ENCODE assay signal across 8 cellular contexts in the genomic region with DNA sequence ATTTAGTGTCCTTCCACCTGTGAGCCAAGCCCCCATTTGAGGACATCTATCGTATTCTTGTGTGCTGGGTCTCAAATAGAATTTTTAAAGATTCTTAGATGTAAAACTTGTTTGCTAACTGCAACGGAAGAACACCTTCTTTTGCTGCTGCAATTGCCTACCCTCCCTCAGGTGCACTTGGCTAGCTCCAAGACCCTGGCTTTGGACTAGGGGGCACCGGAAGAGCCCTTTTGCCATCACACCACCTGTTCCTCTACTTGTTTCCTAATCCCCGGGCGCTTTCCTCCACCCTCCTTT. TPM values are rescaled to one million over a fixed set of nuclear protein-coding genes. Genes with fewer than 3 reads are reported as not detected.
DNase-seq lines count a peak whose midpoint lies in the region; ATAC-seq, FAIRE-seq and TF ChIP-seq lines count a peak whose summit lies in the region.

No MANE protein-coding gene starts in this region.

- SMC1A ChIA-PET in GM12878 (lab: Charles Lee; ENCODE audit: uncharacterized antibody, unreplicated experiment), result interaction anchor here (0.8 to 1.2 kb wide), 3 partner anchors 29 to 366 kb away, joined by 3 read pairs; no protein-coding TSS in a partner anchor

- H3K23ac ChIP-seq in IMR-90 (ENCODE audit: low read depth, low read length), result no peak overlapping the region

- no peak overlapping the region for H2AK5ac ChIP-seq in IMR-90 (ENCODE audit: low read depth, low read length)

- H2BK15ac ChIP-seq in IMR-90 (ENCODE audit: low read depth, low read length), result no peak overlapping the region

- no peak overlapping the region for H3K4ac ChIP-seq in IMR-90 (ENCODE audit: low read depth, low read length)

- dilution Hi-C loops in IMR-90 (cut with HindIII; ENCODE audit: low sequenced_read_pairs, unreplicated experiment), result no loop called here

- in situ Hi-C loops in IMR-90 (cut with MboI; ENCODE audit: low sequenced_read_pairs) (no loop called here), GM12878 (cut with MboI) (no loop called here)

- intact Hi-C loops in IMR-90 (cut with micrococcal nuclease) (no loop called here), GM12878 (cut with micrococcal nuclease; ENCODE audit: unreplicated experiment) (no loop called here)

- H4K8ac ChIP-seq in IMR-90 (ENCODE audit: low read depth in 2 of 2, low read length in 2 of 2), result no peak overlapping the region

- H3K4me1 ChIP-seq in BE2C (no peaks in the 10 kb centered on the region), IMR-90 (ENCODE audit: control insufficient read depth, insufficient read depth, low read length) (peaks cover 7% of the 10 kb centered on the region), GM12878 (ENCODE audit: control insufficient read depth, insufficient read depth, low read length) (peaks cover 19% of the 10 kb centered on the region), mucosa of stomach (ENCODE audit: control insufficient read depth, insufficient read depth, low read length) (peaks cover 24% of the 10 kb centered on the region)

- TF ChIP-seq RAD21 in IMR-90 (IDR thresholded peaks at IDR 0.05; ENCODE audit: low read length), result no peak
- TF ChIP-seq RAD21 in GM12878 (IDR thresholded peaks at IDR 0.05; ENCODE audit: insufficient read depth, low read depth, low read length), result no peak

- no peak for FAIRE-seq in GM12878 (lab: Jason Lieb, UNC)

- H3K27me3 ChIP-seq in BE2C (no peaks in the 10 kb centered on the region), IMR-90 (ENCODE audit: control insufficient read depth, insufficient read depth, low read length) (no peaks in the 10 kb centered on the region), GM12878 (replicated peaks in 1 of 2; ENCODE audit: control insufficient read depth in 2 of 2, insufficient read depth in 2 of 2, low read length in 1 of 2) (no peaks in the 10 kb centered on the region), mucosa of stomach (ENCODE audit: control insufficient read depth, insufficient read depth, low read length) (no peaks in the 10 kb centered on the region)

- TF ChIP-seq EP300 in GM12878 (IDR thresholded peaks at IDR 0.05; ENCODE audit: borderline replicate concordance in 1 of 2, control insufficient read depth in 1 of 2, low read depth in 2 of 2, low read length in 2 of 2), result no peak

- peak overlapping the region; percentile 80 for H2AFZ ChIP-seq in IMR-90 (replicated peaks; ENCODE audit: low read length, poor library complexity)
- no peak overlapping the region for H2AFZ ChIP-seq in GM12878 (ENCODE audit: control insufficient read depth, low read depth, low read length)

- TF ChIP-seq POLR2A in IMR-90 (IDR thresholded peaks at IDR 0.05; ENCODE audit: low read depth, low read length) (no peak), GM12878 (IDR thresholded peaks at IDR 0.05; ENCODE audit: low read depth, low read length) (no peak)

- ATAC-seq in IMR-90 (ENCODE audit: low read depth) (no peak), GM12878 (no peak)

- CTCF ChIA-PET in IMR-90 (lab: Yijun Ruan, JAX) (interaction anchor here (1.0 kb wide), 1 partner anchor 29 kb away, joined by 3 read pairs; no protein-coding TSS in a partner anchor), GM12878 (lab: Yijun Ruan, JAX) (interaction anchor here (0.8 to 3.6 kb wide), 14 partner anchors 8 to 186 kb away, joined by 3 to 23 read pairs (median 4); partner anchors contain the start of gene DHDDS)

- H3K79me1 ChIP-seq in IMR-90 (ENCODE audit: low read depth in 1 of 2, low read length in 2 of 2), result peaks cover 15 to 56% of the 10 kb centered on the region in 2 experiments

- TF ChIP-seq CTCF in BE2C (IDR thresholded peaks at IDR 0.05; ENCODE audit: low read depth, low read length) (no peak), IMR-90 (conservative IDR thresholded peaks at IDR 0.05; ENCODE audit: low read depth, low read length) (no peak), GM12878 (IDR thresholded peaks at IDR 0.05 in 2 of 3, conservative IDR thresholded peaks at IDR 0.05 in 1 of 3; ENCODE audit: control insufficient read depth in 2 of 3, extremely low read depth in 1 of 3, insufficient read depth in 1 of 3, low read depth in 3 of 3, low read length in 3 of 3) (no peak)

- no CpG with 5 or more reads among the region's 5 CpGs for WGBS in IMR-90 (ENCODE audit: extremely low coverage in 2 of 2, insufficient read length in 1 of 2), 2 experiments
- WGBS in GM12878 (ENCODE audit: insufficient coverage, insufficient replicate concordance, low lambda C conversion rate, missing lambda C conversion rate), result 30% methylated on average over 5 of the region's 5 CpGs

- DNase-seq in BE2C (no peak), IMR-90 (no peak), GM12878 (ENCODE audit: low read depth, low spot score) (no peak), NCI-H2029 treated with DMSO at 0.1 percent for 48 hours (lab: John Stamatoyannopoulos, UW) (no peak), GM19240 (ENCODE audit: insufficient read length, low spot score) (no peak), RPMI8226 (no peak), islet precursor cell (no peak)

- H3K79me2 ChIP-seq in GM12878 (ENCODE audit: control insufficient read depth, insufficient read depth, low read length), result peaks cover 25% of the 10 kb centered on the region

- RAD21 ChIA-PET in GM12878 (lab: Charles Lee; ENCODE audit: unreplicated experiment), result interaction anchor here (0.7 to 2.8 kb wide), 2 partner anchors 30 to 53 kb away, joined by 3 to 12 read pairs; no protein-coding TSS in a partner anchor

- no peak overlapping the region for H2BK120ac ChIP-seq in IMR-90 (ENCODE audit: low read depth, low read length)

- H3K4me3 ChIP-seq in BE2C (ENCODE audit: low read depth, low read length), result peak overlapping the region; percentile 59
- H3K4me3 ChIP-seq in IMR-90 (ENCODE audit: insufficient read depth, low read depth, low read length), result no peak overlapping the region
- H3K4me3 ChIP-seq in GM12878, result peak overlapping the region; percentile 84
- H3K4me3 ChIP-seq in mucosa of stomach (ENCODE audit: low read length), result peak overlapping the region; percentile 64

- no peak overlapping the region for H4K5ac ChIP-seq in IMR-90 (ENCODE audit: low read depth, low read length)

- H3K36me3 ChIP-seq in BE2C (peaks cover 28% of the 10 kb centered on the region), IMR-90 (ENCODE audit: control insufficient read depth, insufficient read depth, low read length) (peaks cover 34% of the 10 kb centered on the region), GM12878 (ENCODE audit: control insufficient read depth in 2 of 2, insufficient read depth in 2 of 2, low read length in 1 of 2) (peaks cover 10 to 29% of the 10 kb centered on the region in 2 experiments), mucosa of stomach (ENCODE audit: control insufficient read depth, insufficient read depth, low read length) (peaks cover 17% of the 10 kb centered on the region)

- H3K4me2 ChIP-seq in IMR-90 (ENCODE audit: low read depth, low read length) (peak overlapping the region; percentile 94; the same call in 1 of the 2 replicates), GM12878 (ENCODE audit: control insufficient read depth, insufficient read depth) (peak overlapping the region; percentile 98)

- H3K9me3 ChIP-seq in BE2C (no peaks in the 10 kb centered on the region), IMR-90 (ENCODE audit: control insufficient read depth, insufficient read depth, low read length) (no peaks in the 10 kb centered on the region), GM12878 (replicated peaks; ENCODE audit: control insufficient read depth, insufficient read depth, low read length) (no peaks in the 10 kb centered on the region), mucosa of stomach (ENCODE audit: control insufficient read depth, low read length) (no peaks in the 10 kb centered on the region)

- peaks cover 12% of the 10 kb centered on the region for H3K9me1 ChIP-seq in IMR-90 (ENCODE audit: insufficient read depth, low read length)

- no peak overlapping the region for H3K56ac ChIP-seq in IMR-90 (ENCODE audit: extremely low read depth, insufficient read depth, low read length)

- no peak overlapping the region for H3K18ac ChIP-seq in IMR-90 (ENCODE audit: low read depth, low read length)

- no peak overlapping the region for H3K9ac ChIP-seq in IMR-90 (ENCODE audit: low read depth, low read length)
- peak overlapping the region; percentile 83 for H3K9ac ChIP-seq in GM12878 (ENCODE audit: control insufficient read depth, insufficient read depth, low read length)
- peak overlapping the region; percentile 57 for H3K9ac ChIP-seq in mucosa of stomach (ENCODE audit: low read length)

- H4K20me1 ChIP-seq in IMR-90 (ENCODE audit: insufficient read depth, low read length) (peaks cover 38% of the 10 kb centered on the region), GM12878 (ENCODE audit: control insufficient read depth, insufficient read depth) (no peaks in the 10 kb centered on the region; the same call in 1 of the 2 replicates)

- no peak overlapping the region for H2BK5ac ChIP-seq in IMR-90 (ENCODE audit: low read depth, low read length, poor library complexity, severe bottlenecking)

- POLR2A ChIA-PET in IMR-90 (lab: Charles Lee; ENCODE audit: unreplicated experiment), result no interaction called here
- POLR2A ChIA-PET in GM12878 (lab: Charles Lee), result interaction anchor here (0.6 to 4.5 kb wide), 5 partner anchors 9 to 153 kb away, joined by 3 to 24 read pairs (median 5); partner anchors contain the start of genes CD52 and DHDDS

- BruUV-seq in IMR-90 (replicated peaks; lab: Mats Ljungman, UMichigan) (no TSS peak), GM12878 (replicated peaks; lab: Mats Ljungman, UMichigan) (no TSS peak)

- no peak overlapping the region for H4K91ac ChIP-seq in IMR-90 (ENCODE audit: insufficient read depth, low read depth, low read length)

- peak overlapping the region; percentile 86 for H2AK9ac ChIP-seq in IMR-90 (replicated peaks; ENCODE audit: low read depth, low read length, poor library complexity)

- H3K27ac ChIP-seq in IMR-90 (ENCODE audit: insufficient read depth, low read length) (no peak overlapping the region; the same call in 1 of the 2 replicates), GM12878 (ENCODE audit: control insufficient read depth, insufficient read depth) (no peak overlapping the region; the same call in 1 of the 2 replicates)

- no peak overlapping the region for H3K14ac ChIP-seq in IMR-90 (replicated peaks; ENCODE audit: low read depth, low read length)

- H2BK20ac ChIP-seq in IMR-90 (ENCODE audit: low read depth, low read length), result no peak overlapping the region

RNA-seq across cellular contexts. Expression of gene HMGN2, which starts 1.1 kb away (rescaled TPM):
- 340 TPM for polyA plus RNA-seq in BE2C (2012; ENCODE audit: insufficient read depth, insufficient read length, low read depth)
- total RNA-seq in IMR-90 (2012; rRNA removed) (367 and 481 TPM in 2 replicates), GM12878 (2014; rRNA removed) (678 and 698 TPM in 2 replicates), GM12878 (2014; rRNA removed; fragmentation: Illumina TruSeq; extraction: Trizol) (496 and 526 TPM in 2 replicates), GM12878 (2021) (687 and 709 TPM in 2 replicates)
- polyA plus RNA-seq in IMR-90 (2012; rRNA removed) (460 and 505 TPM in 2 replicates), GM12878 (2011; rRNA removed) (249 and 328 TPM in 2 replicates), GM12878 (2014; fragmentation: Illumina TruSeq; extraction: Trizol) (937 and 999 TPM in 2 replicates), GM12878 (2014; fragmentation: Nextera tagmentation; extraction: Ambion mirVana) (100 to 1,000 TPM; 615 to 830 TPM), GM12878 (2014; rRNA removed) (348 and 380 TPM in 2 replicates), GM12878 (2016; fragmentation: Nextera tagmentation; extraction: Ambion mirVana) (1,000 to 10,000 TPM; 2,526 to 2,682 TPM)
- polyA plus RNA-seq in IMR-90 (2012; cell fraction: cytosol; rRNA removed), result 228 and 231 TPM in 2 replicates
- polyA plus RNA-seq in IMR-90 (2012; cell fraction: nucleus; rRNA removed; ENCODE audit: low replicate concordance), result 76.8 and 308 TPM in 2 replicates
- total RNA-seq in GM12878 (2013; cell fraction: nucleolus; rRNA removed), result 114 and 121 TPM in 2 replicates
- polyA plus RNA-seq in GM12878 (2011; ENCODE audit: low read depth), result 588 TPM
- polyA plus RNA-seq in GM12878 (2011; cell fraction: cytosol; rRNA removed), result 223 and 268 TPM in 2 replicates
- polyA plus RNA-seq in GM12878 (2011; cell fraction: nucleus; rRNA removed), result 496 and 498 TPM in 2 replicates
- 635 and 642 TPM in 2 replicates for polyA plus RNA-seq in GM12878 (2012)
- polyA minus RNA-seq in GM12878 (2011; rRNA and poly(A)+ RNA removed), result 101 and 112 TPM in 2 replicates
- 81.3 and 86.7 TPM in 2 replicates for polyA minus RNA-seq in GM12878 (2011; cell fraction: cytosol; rRNA and poly(A)+ RNA removed)
- polyA minus RNA-seq in GM12878 (2011; cell fraction: nucleus; rRNA and poly(A)+ RNA removed), result 80.0 and 98.9 TPM in 2 replicates

RNA-seq across cellular contexts. Expression of gene DHDDS, which starts 39.0 kb away (rescaled TPM):
- 19.0 TPM for polyA plus RNA-seq in BE2C (2012; ENCODE audit: insufficient read depth, insufficient read length, low read depth)
- 66.7 and 67.7 TPM in 2 replicates for total RNA-seq in IMR-90 (2012; rRNA removed)
- 42.8 and 49.3 TPM in 2 replicates for polyA plus RNA-seq in IMR-90 (2012; rRNA removed)
- polyA plus RNA-seq in IMR-90 (2012; cell fraction: cytosol; rRNA removed), result 25.0 and 31.1 TPM in 2 replicates
- 78.8 and 115 TPM in 2 replicates for polyA plus RNA-seq in IMR-90 (2012; cell fraction: nucleus; rRNA removed; ENCODE audit: low replicate concordance)
- 103 and 121 TPM in 2 replicates for total RNA-seq in GM12878 (2013; cell fraction: nucleolus; rRNA removed)
- total RNA-seq in GM12878 (2014; rRNA removed), result 33.1 and 33.2 TPM in 2 replicates
- 35.6 and 38.5 TPM in 2 replicates for total RNA-seq in GM12878 (2014; rRNA removed; fragmentation: Illumina TruSeq; extraction: Trizol)
- 41.6 and 46.9 TPM in 2 replicates for total RNA-seq in GM12878 (2021)
- polyA plus RNA-seq in GM12878 (2011; ENCODE audit: low read depth), result 30.2 TPM
- 37.2 and 38.7 TPM in 2 replicates for polyA plus RNA-seq in GM12878 (2011; rRNA removed)
- 33.5 and 36.1 TPM in 2 replicates for polyA plus RNA-seq in GM12878 (2011; cell fraction: cytosol; rRNA removed)
- polyA plus RNA-seq in GM12878 (2011; cell fraction: nucleus; rRNA removed), result 40.2 and 51.2 TPM in 2 replicates
- polyA plus RNA-seq in GM12878 (2012), result 22.7 and 30.5 TPM in 2 replicates
- 37.2 and 49.5 TPM in 2 replicates for polyA plus RNA-seq in GM12878 (2014; fragmentation: Illumina TruSeq; extraction: Trizol)
- 10 to 100 TPM; 22.7 to 27.2 TPM for polyA plus RNA-seq in GM12878 (2014; fragmentation: Nextera tagmentation; extraction: Ambion mirVana)
- 34.7 TPM in 2 replicates for polyA plus RNA-seq in GM12878 (2014; rRNA removed)
- 10 to 100 TPM; 45.4 to 47.5 TPM for polyA plus RNA-seq in GM12878 (2016; fragmentation: Nextera tagmentation; extraction: Ambion mirVana)
- polyA minus RNA-seq in GM12878 (2011; rRNA and poly(A)+ RNA removed), result 46.5 and 49.0 TPM in 2 replicates
- 10.0 and 11.6 TPM in 2 replicates for polyA minus RNA-seq in GM12878 (2011; cell fraction: cytosol; rRNA and poly(A)+ RNA removed)
- 29.4 and 53.9 TPM in 2 replicates for polyA minus RNA-seq in GM12878 (2011; cell fraction: nucleus; rRNA and poly(A)+ RNA removed)

RNA-seq across cellular contexts. Expression of gene RPS6KA1, which starts 58.4 kb away (rescaled TPM):
- 4.7 TPM for polyA plus RNA-seq in BE2C (2012; ENCODE audit: insufficient read depth, insufficient read length, low read depth)
- total RNA-seq in IMR-90 (2012; rRNA removed) (4.2 and 6.3 TPM in 2 replicates), GM12878 (2014; rRNA removed) (118 and 136 TPM in 2 replicates), GM12878 (2014; rRNA removed; fragmentation: Illumina TruSeq; extraction: Trizol) (75.2 and 83.4 TPM in 2 replicates), GM12878 (2021) (115 and 116 TPM in 2 replicates)
- polyA plus RNA-seq in IMR-90 (2012; rRNA removed) (3.6 and 3.8 TPM in 2 replicates), GM12878 (2011; rRNA removed) (53.7 and 92.1 TPM in 2 replicates), GM12878 (2014; fragmentation: Illumina TruSeq; extraction: Trizol) (72.1 and 74.9 TPM in 2 replicates), GM12878 (2014; fragmentation: Nextera tagmentation; extraction: Ambion mirVana) (1 to 10 TPM; 5.0 to 9.9 TPM), GM12878 (2014; rRNA removed) (89.3 and 90.9 TPM in 2 replicates), GM12878 (2016; fragmentation: Nextera tagmentation; extraction: Ambion mirVana) (100 to 1,000 TPM in 1 of 2 experiments, 10 to 100 TPM in 1; 99.4 to 106 TPM)
- 2.7 and 3.6 TPM in 2 replicates for polyA plus RNA-seq in IMR-90 (2012; cell fraction: cytosol; rRNA removed)
- polyA plus RNA-seq in IMR-90 (2012; cell fraction: nucleus; rRNA removed; ENCODE audit: low replicate concordance), result 3.0 and 4.7 TPM in 2 replicates
- total RNA-seq in GM12878 (2013; cell fraction: nucleolus; rRNA removed), result 130 and 155 TPM in 2 replicates
- 41.7 TPM for polyA plus RNA-seq in GM12878 (2011; ENCODE audit: low read depth)
- polyA plus RNA-seq in GM12878 (2011; cell fraction: cytosol; rRNA removed), result 108 and 121 TPM in 2 replicates
- 133 and 140 TPM in 2 replicates for polyA plus RNA-seq in GM12878 (2011; cell fraction: nucleus; rRNA removed)
- 80.5 and 83.0 TPM in 2 replicates for polyA plus RNA-seq in GM12878 (2012)
- polyA minus RNA-seq in GM12878 (2011; rRNA and poly(A)+ RNA removed), result 110 and 170 TPM in 2 replicates
- 54.0 and 77.9 TPM in 2 replicates for polyA minus RNA-seq in GM12878 (2011; cell fraction: cytosol; rRNA and poly(A)+ RNA removed)
- polyA minus RNA-seq in GM12878 (2011; cell fraction: nucleus; rRNA and poly(A)+ RNA removed), result 84.0 and 132 TPM in 2 replicates

Comparison
In these comparisons a context has a peak if more than half of its experiments do, and no peak if none do; other contexts are left out.
1. RNA of gene RPS6KA1, which starts 58.4 kb away (total RNA-seq): 75.2 to 155 TPM in GM12878; 4.2 to 6.3 TPM in IMR-90; every median in the first group is over 10 times any median in the second.